8 cellular contexts compared by ENCODE assay signal in the genomic region with DNA sequence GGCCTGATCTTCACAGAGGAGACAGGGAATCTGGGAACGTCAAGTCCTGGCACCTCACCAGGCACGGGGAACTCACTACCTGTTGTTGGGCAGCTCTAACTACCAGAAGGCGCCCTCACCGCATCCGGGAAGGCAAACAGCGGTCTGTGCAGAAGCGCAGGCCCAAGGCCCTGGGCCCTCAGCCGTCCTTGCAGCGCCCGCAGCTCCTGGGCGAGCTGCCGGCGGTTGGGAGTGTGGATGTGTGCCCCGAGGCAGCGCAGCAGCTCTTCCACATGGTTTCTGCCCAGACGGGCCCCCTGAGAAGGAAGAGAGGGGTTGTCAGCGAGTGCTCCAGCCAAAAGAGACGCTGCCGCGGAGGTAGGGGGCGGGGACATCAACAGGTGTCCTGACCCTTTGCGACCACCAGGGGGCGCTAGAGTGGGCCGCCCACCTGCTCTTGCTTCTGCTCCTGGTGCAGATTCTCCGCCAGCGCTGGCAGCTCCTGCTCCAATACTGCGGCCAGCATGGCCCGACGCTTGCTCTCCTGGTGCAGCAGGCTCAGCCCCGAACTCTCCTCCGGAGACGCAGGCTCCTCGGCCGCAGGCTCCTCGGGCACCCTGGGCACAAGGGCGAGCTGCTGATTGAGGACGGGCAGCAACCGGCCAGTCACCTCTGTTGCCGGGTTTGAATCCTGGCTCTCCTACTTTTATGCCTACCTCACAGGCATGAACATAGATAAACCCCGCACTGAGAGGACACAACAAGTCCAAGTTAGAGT. TPM values are rescaled to one million over a fixed set of nuclear protein-coding genes. Genes with fewer than 3 reads are reported as not detected.
DNase-seq lines count a peak whose midpoint lies in the region; ATAC-seq, FAIRE-seq and TF ChIP-seq lines count a peak whose summit lies in the region.

No MANE protein-coding gene starts in this region.

- ATAC-seq in GM18511 (IDR thresholded peaks at IDR 0.05; ENCODE audit: unreplicated experiment), result peak; percentile 46
- peak; percentile 67 for ATAC-seq in central memory CD8-positive, alpha-beta T cell (replicated peaks; ENCODE audit: extremely low read depth, poor library complexity, severe bottlenecking)
- ATAC-seq in HepG2, result peak; percentile 83
- no peak for ATAC-seq in HG02623 (IDR thresholded peaks at IDR 0.05; ENCODE audit: unreplicated experiment)

- H3K27me3 ChIP-seq in AG04450 (ENCODE audit: control insufficient read depth, insufficient read depth, low read length), result no peaks in the 10 kb centered on the region
- H3K27me3 ChIP-seq in HepG2 (ENCODE audit: control insufficient read depth in 1 of 2, insufficient read depth in 2 of 2, low read length in 2 of 2), result no peaks in the 10 kb centered on the region

- CTCF ChIA-PET in AG04450 (lab: Charles Lee), result interaction anchor here (0.6 to 2.3 kb wide), 25 partner anchors 9 to 258 kb away, joined by 3 to 25 read pairs (median 6); a partner anchor contains a TSS
- CTCF ChIA-PET in HepG2 (lab: Yijun Ruan, JAX; ENCODE audit: low intra/inter-chr PET ratio, low total read pairs), result interaction anchor here (1.0 to 2.1 kb wide), 5 partner anchors 15 to 57 kb away, joined by 3 to 19 read pairs (median 6); no protein-coding TSS in a partner anchor

- H4K20me1 ChIP-seq in HepG2 (ENCODE audit: insufficient read depth, low read length), result no peaks in the 10 kb centered on the region

- TF ChIP-seq CTCF in AG04450 (IDR thresholded peaks at IDR 0.05; ENCODE audit: low read depth, low read length) (peak; percentile 86), HepG2 (CRISPR knock-in tag; IDR thresholded peaks at IDR 0.05) (peak; percentile 95)

- no peaks in the 10 kb centered on the region for H3K9me3 Mint-ChIP-seq in central memory CD8-positive, alpha-beta T cell

- POLR2A ChIA-PET in AG04450 (lab: Yijun Ruan, JAX) (interaction anchor here (1.1 to 1.2 kb wide), 2 partner anchors 8 to 55 kb away, joined by 3 to 4 read pairs; no protein-coding TSS in a partner anchor), HepG2 (lab: Yijun Ruan, JAX) (no interaction called here)

- DNase-seq in AG04450 (ENCODE audit: low read depth, low spot score) (no peak), NCI-H128 (lab: John Stamatoyannopoulos, UW; ENCODE audit: unreplicated experiment) (peak; percentile 16), HepG2 (ENCODE audit: low spot score) (peak; percentile 43)
- DNase-seq in activated CD4-positive, alpha-beta T cell treated with anti-CD3 and anti-CD28 coated beads for 1 hour, result peak; percentile 79
- peak; percentile 77 to 81 for DNase-seq in central memory CD8-positive, alpha-beta T cell (ENCODE audit: low spot score in 2 of 2)
- DNase-seq in stimulated activated CD4-positive, alpha-beta T cell treated with anti-CD3 and anti-CD28 coated beads, Interleukin-4, amount 100 ng/mL, for 4 hours, result peak; percentile 74 to 76

- TF ChIP-seq EP300 in HepG2 (IDR thresholded peaks at IDR 0.05; ENCODE audit: low read depth in 2 of 2, low read length in 2 of 2), result no peak
- no peak for TF ChIP-seq EP300 in HepG2 (CRISPR knock-in tag; IDR thresholded peaks at IDR 0.05; ENCODE audit: borderline replicate concordance)

- peak overlapping the region; percentile 70 for H3K4me2 ChIP-seq in HepG2 (ENCODE audit: low read depth, low read length)

- H2AFZ ChIP-seq in HepG2 (ENCODE audit: low read length), result no peak overlapping the region

- peaks cover 20% of the 10 kb centered on the region for H3K36me3 Mint-ChIP-seq in central memory CD8-positive, alpha-beta T cell (ENCODE audit: insufficient read depth)

- H3K36me3 ChIP-seq in HepG2 (replicated peaks in 1 of 2; ENCODE audit: control insufficient read depth in 1 of 2, insufficient read depth in 2 of 2, low read length in 2 of 2), result 0 out of 5 replicates have a peak, but pooled peaks cover 0 to 2% of the 10 kb centered on the region in 2 experiments

- no peak overlapping the region for H3K9ac ChIP-seq in HepG2 (ENCODE audit: insufficient read depth, low read depth, low read length)

- no TSS peak for BruUV-seq in HepG2 (replicated peaks; lab: Mats Ljungman, UMichigan)

- peaks cover 8% of the 10 kb centered on the region; the same call in 1 of the 2 replicates for H3K4me1 ChIP-seq in HepG2 (ENCODE audit: insufficient read depth, low read length)

- intact Hi-C loops in HepG2 (cut with micrococcal nuclease; ENCODE audit: unreplicated experiment), result loop anchor here (1.0 kb wide), 3 partner anchors 16 to 38 kb away; no protein-coding TSS in a partner anchor

- H3K4me3 Mint-ChIP-seq in central memory CD8-positive, alpha-beta T cell, result peak overlapping the region; percentile 75

- no peaks in the 10 kb centered on the region for H3K79me2 ChIP-seq in HepG2 (ENCODE audit: insufficient read depth, low read length)

- H3K27ac ChIP-seq in AG04450 (ENCODE audit: low read depth, low read length) (no peak overlapping the region), HepG2 (ENCODE audit: extremely low read length, insufficient read depth, low read length) (no peak overlapping the region)

- FAIRE-seq in HepG2 (lab: Jason Lieb, UNC), result no peak

- WGBS in HepG2 (ENCODE audit: low lambda C conversion rate), result 45% methylated on average over 19 of the region's 40 CpGs

- H3K9me3 ChIP-seq in AG04450 (ENCODE audit: control insufficient read depth, insufficient read depth, low read length) (no peaks in the 10 kb centered on the region; the same call in 1 of the 2 replicates), HepG2 (ENCODE audit: low read length) (no peaks in the 10 kb centered on the region)

- no peak for TF ChIP-seq POLR2A in HepG2 (IDR thresholded peaks at IDR 0.05; ENCODE audit: insufficient read depth in 1 of 2, low read depth in 2 of 2, low read length in 2 of 2)

- TF ChIP-seq RAD21 in HepG2 (CRISPR knock-in tag; IDR thresholded peaks at IDR 0.05), result peak; percentile 85

- H3K4me3 ChIP-seq in AG04450 (ENCODE audit: low read depth, low read length) (no peak overlapping the region), HepG2 (replicated peaks in 1 of 3; ENCODE audit: insufficient read depth in 1 of 3, low read depth in 2 of 3, low read length in 3 of 3) (peak overlapping the region in 2 of 3 experiments; percentile 33 to 61; a peak in 3 of 6 replicates)

- peaks cover 43% of the 10 kb centered on the region for H3K4me1 Mint-ChIP-seq in central memory CD8-positive, alpha-beta T cell

- in situ Hi-C loops in HepG2 (cut with HindIII; ENCODE audit: extremely low pct_ligation_motif_present, low pct_unique_long_range_greater_than_20kb), result loop anchor here (5.0 kb wide), 1 partner anchor 35 kb away; a partner anchor contains a TSS

- peak overlapping the region; percentile 80 for H3K27ac Mint-ChIP-seq in central memory CD8-positive, alpha-beta T cell (ENCODE audit: low read depth)

- H3K27me3 Mint-ChIP-seq in central memory CD8-positive, alpha-beta T cell, result no peaks in the 10 kb centered on the region

RNA-seq across cellular contexts. Expression of a gene that starts 9.3 kb away (rescaled TPM):
- polyA plus RNA-seq in AG04450 (2011; rRNA removed) (7.6 TPM in 2 replicates), HepG2 (2011; rRNA removed) (2.7 and 3.2 TPM in 2 replicates)
- 9.3 and 13.7 TPM in 2 replicates for polyA minus RNA-seq in AG04450 (2011; rRNA and poly(A)+ RNA removed)
- 2.7 and 3.5 TPM in 2 replicates for total RNA-seq in HepG2 (2016; rRNA removed; fragmentation: Illumina TruSeq; extraction: Trizol)
- 0.62 and 2.3 TPM in 2 replicates for total RNA-seq in HepG2 (2016; cell fraction: cytosol; rRNA removed; fragmentation: Illumina TruSeq; extraction: Trizol; ENCODE audit: low read depth)
- 2.6 and 2.8 TPM in 2 replicates for total RNA-seq in HepG2 (2016; cell fraction: insoluble cytoplasmic fraction; rRNA removed; fragmentation: Illumina TruSeq; extraction: Trizol)
- 0.93 and 0.99 TPM in 2 replicates for total RNA-seq in HepG2 (2016; cell fraction: membrane; rRNA removed; fragmentation: Illumina TruSeq; extraction: Trizol)
- 1.8 and 2.3 TPM in 2 replicates for total RNA-seq in HepG2 (2016; cell fraction: nucleus; rRNA removed; fragmentation: Illumina TruSeq; extraction: Trizol)
- 1.2 and 1.4 TPM in 2 replicates for polyA plus RNA-seq in HepG2 (2011; cell fraction: cytosol; rRNA removed)
- polyA plus RNA-seq in HepG2 (2011; cell fraction: nucleus; rRNA removed), result 20.8 and 29.2 TPM in 2 replicates
- polyA plus RNA-seq in HepG2 (2012), result 0.97 and 2.1 TPM in 2 replicates
- polyA plus RNA-seq in HepG2 (2016; cell fraction: cytosol; fragmentation: Illumina TruSeq; extraction: Trizol; ENCODE audit: low read depth), result 0.44 and 1.2 TPM in 2 replicates
- 2.4 and 2.8 TPM in 2 replicates for polyA plus RNA-seq in HepG2 (2016; cell fraction: insoluble cytoplasmic fraction; fragmentation: Illumina TruSeq; extraction: Trizol; ENCODE audit: low read depth)
- polyA plus RNA-seq in HepG2 (2016; cell fraction: membrane; fragmentation: Illumina TruSeq; extraction: Trizol; ENCODE audit: low read depth), result 1.1 and 1.2 TPM in 2 replicates
- 5.1 and 8.1 TPM in 2 replicates for polyA plus RNA-seq in HepG2 (2016; cell fraction: nucleus; fragmentation: Illumina TruSeq; extraction: Trizol; ENCODE audit: insufficient read depth, low read depth)
- polyA minus RNA-seq in HepG2 (2011; rRNA and poly(A)+ RNA removed; ENCODE audit: low replicate concordance), result 5.7 and 12.4 TPM in 2 replicates
- 0.59 and 1.5 TPM in 2 replicates for polyA minus RNA-seq in HepG2 (2011; cell fraction: cytosol; rRNA and poly(A)+ RNA removed)
- 3.4 and 4.0 TPM in 2 replicates for polyA minus RNA-seq in HepG2 (2011; cell fraction: nucleus; rRNA and poly(A)+ RNA removed)

RNA-seq across cellular contexts. Expression of a gene that starts 15.6 kb away (rescaled TPM):
- polyA plus RNA-seq in AG04450 (2011; rRNA removed), result 0.32 and 0.35 TPM in 2 replicates
- 0.17 and 0.18 TPM in 2 replicates for polyA minus RNA-seq in AG04450 (2011; rRNA and poly(A)+ RNA removed)
- total RNA-seq in HepG2 (2016; rRNA removed; fragmentation: Illumina TruSeq; extraction: Trizol), result 9.1 and 17.8 TPM in 2 replicates
- total RNA-seq in HepG2 (2016; cell fraction: cytosol; rRNA removed; fragmentation: Illumina TruSeq; extraction: Trizol; ENCODE audit: low read depth), result 5.6 TPM in 2 replicates
- 7.9 and 19.8 TPM in 2 replicates for total RNA-seq in HepG2 (2016; cell fraction: insoluble cytoplasmic fraction; rRNA removed; fragmentation: Illumina TruSeq; extraction: Trizol)
- total RNA-seq in HepG2 (2016; cell fraction: membrane; rRNA removed; fragmentation: Illumina TruSeq; extraction: Trizol), result 7.4 and 8.0 TPM in 2 replicates
- 15.9 and 19.3 TPM in 2 replicates for total RNA-seq in HepG2 (2016; cell fraction: nucleus; rRNA removed; fragmentation: Illumina TruSeq; extraction: Trizol)
- 11.1 and 15.8 TPM in 2 replicates for polyA plus RNA-seq in HepG2 (2011; rRNA removed)
- polyA plus RNA-seq in HepG2 (2011; cell fraction: cytosol; rRNA removed), result 4.7 and 8.4 TPM in 2 replicates
- polyA plus RNA-seq in HepG2 (2011; cell fraction: nucleus; rRNA removed), result 175 and 243 TPM in 2 replicates
- 7.2 and 8.3 TPM in 2 replicates for polyA plus RNA-seq in HepG2 (2012)
- 3.6 and 4.2 TPM in 2 replicates for polyA plus RNA-seq in HepG2 (2016; cell fraction: cytosol; fragmentation: Illumina TruSeq; extraction: Trizol; ENCODE audit: low read depth)
- 8.1 and 8.6 TPM in 2 replicates for polyA plus RNA-seq in HepG2 (2016; cell fraction: insoluble cytoplasmic fraction; fragmentation: Illumina TruSeq; extraction: Trizol; ENCODE audit: low read depth)
- 4.6 and 5.4 TPM in 2 replicates for polyA plus RNA-seq in HepG2 (2016; cell fraction: membrane; fragmentation: Illumina TruSeq; extraction: Trizol; ENCODE audit: low read depth)
- polyA plus RNA-seq in HepG2 (2016; cell fraction: nucleus; fragmentation: Illumina TruSeq; extraction: Trizol; ENCODE audit: insufficient read depth, low read depth), result 45.3 and 50.8 TPM in 2 replicates
- 0.21 and 11.5 TPM in 2 replicates for polyA minus RNA-seq in HepG2 (2011; rRNA and poly(A)+ RNA removed; ENCODE audit: low replicate concordance)
- 3.3 and 6.7 TPM in 2 replicates for polyA minus RNA-seq in HepG2 (2011; cell fraction: cytosol; rRNA and poly(A)+ RNA removed)
- polyA minus RNA-seq in HepG2 (2011; cell fraction: nucleus; rRNA and poly(A)+ RNA removed), result 14.3 and 14.8 TPM in 2 replicates

RNA-seq across cellular contexts. Expression of a gene that starts 17.2 kb away (rescaled TPM):
- polyA plus RNA-seq in AG04450 (2011; rRNA removed) (not detected in 2 replicates), HepG2 (2011; rRNA removed) (not detected in 2 replicates)
- not detected in 2 replicates for polyA minus RNA-seq in AG04450 (2011; rRNA and poly(A)+ RNA removed)
- total RNA-seq in HepG2 (2016; rRNA removed; fragmentation: Illumina TruSeq; extraction: Trizol), result not detected in 2 replicates
- not detected in 2 replicates for total RNA-seq in HepG2 (2016; cell fraction: cytosol; rRNA removed; fragmentation: Illumina TruSeq; extraction: Trizol; ENCODE audit: low read depth)
- not detected in 2 replicates for total RNA-seq in HepG2 (2016; cell fraction: insoluble cytoplasmic fraction; rRNA removed; fragmentation: Illumina TruSeq; extraction: Trizol)
- total RNA-seq in HepG2 (2016; cell fraction: membrane; rRNA removed; fragmentation: Illumina TruSeq; extraction: Trizol), result not detected in 2 replicates
- not detected in 2 replicates for total RNA-seq in HepG2 (2016; cell fraction: nucleus; rRNA removed; fragmentation: Illumina TruSeq; extraction: Trizol)
- polyA plus RNA-seq in HepG2 (2011; cell fraction: cytosol; rRNA removed), result not detected in 2 replicates
- polyA plus RNA-seq in HepG2 (2011; cell fraction: nucleus; rRNA removed), result not detected in 2 replicates
- not detected in 2 replicates for polyA plus RNA-seq in HepG2 (2012)
- not detected in 2 replicates for polyA plus RNA-seq in HepG2 (2016; cell fraction: cytosol; fragmentation: Illumina TruSeq; extraction: Trizol; ENCODE audit: low read depth)
- polyA plus RNA-seq in HepG2 (2016; cell fraction: insoluble cytoplasmic fraction; fragmentation: Illumina TruSeq; extraction: Trizol; ENCODE audit: low read depth), result not detected in 2 replicates
- not detected in 2 replicates for polyA plus RNA-seq in HepG2 (2016; cell fraction: membrane; fragmentation: Illumina TruSeq; extraction: Trizol; ENCODE audit: low read depth)
- polyA plus RNA-seq in HepG2 (2016; cell fraction: nucleus; fragmentation: Illumina TruSeq; extraction: Trizol; ENCODE audit: insufficient read depth, low read depth), result not detected in 2 replicates
- polyA minus RNA-seq in HepG2 (2011; rRNA and poly(A)+ RNA removed; ENCODE audit: low replicate concordance), result not detected in 2 replicates
- polyA minus RNA-seq in HepG2 (2011; cell fraction: cytosol; rRNA and poly(A)+ RNA removed), result not detected in 2 replicates
- polyA minus RNA-seq in HepG2 (2011; cell fraction: nucleus; rRNA and poly(A)+ RNA removed), result not detected in 2 replicates

RNA-seq across cellular contexts. Expression of a gene that starts 25.7 kb away (rescaled TPM):
- not detected in 2 replicates for polyA plus RNA-seq in AG04450 (2011; rRNA removed)
- not detected in 2 replicates for polyA minus RNA-seq in AG04450 (2011; rRNA and poly(A)+ RNA removed)
- total RNA-seq in HepG2 (2016; rRNA removed; fragmentation: Illumina TruSeq; extraction: Trizol), result not detected in 2 replicates
- not detected in 2 replicates for total RNA-seq in HepG2 (2016; cell fraction: cytosol; rRNA removed; fragmentation: Illumina TruSeq; extraction: Trizol; ENCODE audit: low read depth)
- total RNA-seq in HepG2 (2016; cell fraction: insoluble cytoplasmic fraction; rRNA removed; fragmentation: Illumina TruSeq; extraction: Trizol), result not detected in 2 replicates
- not detected in 2 replicates for total RNA-seq in HepG2 (2016; cell fraction: membrane; rRNA removed; fragmentation: Illumina TruSeq; extraction: Trizol)
- not detected in 2 replicates for total RNA-seq in HepG2 (2016; cell fraction: nucleus; rRNA removed; fragmentation: Illumina TruSeq; extraction: Trizol)
- not detected in 2 replicates for polyA plus RNA-seq in HepG2 (2011; rRNA removed)
- not detected in 2 replicates for polyA plus RNA-seq in HepG2 (2011; cell fraction: cytosol; rRNA removed)
- polyA plus RNA-seq in HepG2 (2011; cell fraction: nucleus; rRNA removed), result 0.17 and 0.21 TPM in 2 replicates
- not detected in 2 replicates for polyA plus RNA-seq in HepG2 (2012)
- polyA plus RNA-seq in HepG2 (2016; cell fraction: cytosol; fragmentation: Illumina TruSeq; extraction: Trizol; ENCODE audit: low read depth), result not detected in 2 replicates
- not detected in 2 replicates for polyA plus RNA-seq in HepG2 (2016; cell fraction: insoluble cytoplasmic fraction; fragmentation: Illumina TruSeq; extraction: Trizol; ENCODE audit: low read depth)
- not detected in 2 replicates for polyA plus RNA-seq in HepG2 (2016; cell fraction: membrane; fragmentation: Illumina TruSeq; extraction: Trizol; ENCODE audit: low read depth)
- polyA plus RNA-seq in HepG2 (2016; cell fraction: nucleus; fragmentation: Illumina TruSeq; extraction: Trizol; ENCODE audit: insufficient read depth, low read depth), result not detected in 2 replicates
- 0.16 TPM in 1 of 2 replicates, not detected in the other for polyA minus RNA-seq in HepG2 (2011; rRNA and poly(A)+ RNA removed; ENCODE audit: low replicate concordance)
- polyA minus RNA-seq in HepG2 (2011; cell fraction: cytosol; rRNA and poly(A)+ RNA removed), result not detected in 2 replicates
- not detected in 2 replicates for polyA minus RNA-seq in HepG2 (2011; cell fraction: nucleus; rRNA and poly(A)+ RNA removed)

RNA-seq across cellular contexts. Expression of a gene that starts 35.0 kb away (rescaled TPM):
- 1.3 and 1.7 TPM in 2 replicates for polyA plus RNA-seq in AG04450 (2011; rRNA removed)
- polyA minus RNA-seq in AG04450 (2011; rRNA and poly(A)+ RNA removed), result 1.7 and 2.2 TPM in 2 replicates
- total RNA-seq in HepG2 (2016; rRNA removed; fragmentation: Illumina TruSeq; extraction: Trizol), result 0.88 and 1.00 TPM in 2 replicates
- 0.26 and 0.61 TPM in 2 replicates for total RNA-seq in HepG2 (2016; cell fraction: cytosol; rRNA removed; fragmentation: Illumina TruSeq; extraction: Trizol; ENCODE audit: low read depth)
- 0.62 and 1.2 TPM in 2 replicates for total RNA-seq in HepG2 (2016; cell fraction: insoluble cytoplasmic fraction; rRNA removed; fragmentation: Illumina TruSeq; extraction: Trizol)
- total RNA-seq in HepG2 (2016; cell fraction: membrane; rRNA removed; fragmentation: Illumina TruSeq; extraction: Trizol), result 1.4 and 1.5 TPM in 2 replicates
- 1.2 and 1.3 TPM in 2 replicates for total RNA-seq in HepG2 (2016; cell fraction: nucleus; rRNA removed; fragmentation: Illumina TruSeq; extraction: Trizol)
- 2.6 and 2.7 TPM in 2 replicates for polyA plus RNA-seq in HepG2 (2011; rRNA removed)
- 2.8 and 3.5 TPM in 2 replicates for polyA plus RNA-seq in HepG2 (2011; cell fraction: cytosol; rRNA removed)
- polyA plus RNA-seq in HepG2 (2011; cell fraction: nucleus; rRNA removed), result 2.1 and 2.9 TPM in 2 replicates
- polyA plus RNA-seq in HepG2 (2012), result 1.5 and 2.0 TPM in 2 replicates
- 1.1 TPM in 2 replicates for polyA plus RNA-seq in HepG2 (2016; cell fraction: cytosol; fragmentation: Illumina TruSeq; extraction: Trizol; ENCODE audit: low read depth)
- 1.2 and 1.5 TPM in 2 replicates for polyA plus RNA-seq in HepG2 (2016; cell fraction: insoluble cytoplasmic fraction; fragmentation: Illumina TruSeq; extraction: Trizol; ENCODE audit: low read depth)
- 1.9 and 2.4 TPM in 2 replicates for polyA plus RNA-seq in HepG2 (2016; cell fraction: membrane; fragmentation: Illumina TruSeq; extraction: Trizol; ENCODE audit: low read depth)
- 2.8 TPM in 2 replicates for polyA plus RNA-seq in HepG2 (2016; cell fraction: nucleus; fragmentation: Illumina TruSeq; extraction: Trizol; ENCODE audit: insufficient read depth, low read depth)
- 1.1 and 7.0 TPM in 2 replicates for polyA minus RNA-seq in HepG2 (2011; rRNA and poly(A)+ RNA removed; ENCODE audit: low replicate concordance)
- 1.4 and 1.7 TPM in 2 replicates for polyA minus RNA-seq in HepG2 (2011; cell fraction: cytosol; rRNA and poly(A)+ RNA removed)
- 0.50 and 0.90 TPM in 2 replicates for polyA minus RNA-seq in HepG2 (2011; cell fraction: nucleus; rRNA and poly(A)+ RNA removed)
